8 cellular contexts compared by ENCODE assay signal in genomic region chr4:123397276-123398150, GRCh38. TPM values are rescaled to one million over a fixed set of nuclear protein-coding genes. Genes with fewer than 3 reads are reported as not detected.
DNase-seq lines count a peak whose midpoint lies in the region; ATAC-seq and TF ChIP-seq lines count a peak whose summit lies in the region.

No MANE protein-coding gene starts in this region.

- intact Hi-C loops in uterus (cut with DNase I; ENCODE audit: low total_unique reads) = no loop called here

- no peaks in the 10 kb centered on the region for H3K27me3 ChIP-seq in gastroesophageal sphincter
- no peaks in the 10 kb centered on the region for H3K27me3 ChIP-seq in uterus

- peak; percentile 12 to 34 for DNase-seq in activated CD4-positive, alpha-beta T cell treated with anti-CD3 and anti-CD28 coated beads for 24 hours (ENCODE audit: low read depth in 2 of 2)
- DNase-seq in activated CD4-positive, alpha-beta T cell treated with anti-CD3 and anti-CD28 coated beads for 1 hour = no peak
- DNase-seq in NCI-H748 treated with DMSO at 0.1 percent for 48 hours (lab: John Stamatoyannopoulos, UW) (peak; percentile 38), activated gamma-delta T cell (lab: John Stamatoyannopoulos, UW) (peak; percentile 17), nucleus accumbens (lab: John Stamatoyannopoulos, UW) (peak in 45 of 56 donors; percentile 3 to 69 (median 29)), uterus (peak; percentile 37 to 42)

- ATAC-seq in HG03135 (IDR thresholded peaks at IDR 0.05; ENCODE audit: unreplicated experiment) = peak; percentile 7
- peak; percentile 12 for ATAC-seq in gastroesophageal sphincter

- TF ChIP-seq POLR2A in gastroesophageal sphincter (IDR thresholded peaks at IDR 0.05) (no peak), uterus (IDR thresholded peaks at IDR 0.05) (no peak)

- H3K36me3 ChIP-seq in gastroesophageal sphincter = peaks cover 0 to 10% of the 10 kb centered on the region in 2 donors
- H3K36me3 ChIP-seq in uterus = no peaks in the 10 kb centered on the region

- 0% methylated on average over 3 to 17 of the region's 85 CpGs for WGBS in gastroesophageal sphincter (ENCODE audit: low coverage in 1 of 2), 2 donors

- TF ChIP-seq CTCF in gastroesophageal sphincter (IDR thresholded peaks at IDR 0.05) (no peak), uterus (IDR thresholded peaks at IDR 0.05) (no peak)

- H3K4me3 ChIP-seq in gastroesophageal sphincter (peak overlapping the region; percentile 57 to 82), uterus (peak overlapping the region; percentile 56 to 64)

- H3K4me1 ChIP-seq in gastroesophageal sphincter (peaks cover 0 to 31% (median 0%) of the 10 kb centered on the region in 3 donors), uterus (no peaks in the 10 kb centered on the region)

- TF ChIP-seq EP300 in gastroesophageal sphincter (IDR thresholded peaks at IDR 0.05) = no peak

- H3K9me3 ChIP-seq in gastroesophageal sphincter (no peaks in the 10 kb centered on the region), uterus (no peaks in the 10 kb centered on the region)

- H3K27ac ChIP-seq in gastroesophageal sphincter (peak overlapping the region; percentile 51 to 97 (median 94)), uterus (peak overlapping the region; percentile 85 to 91)

RNA-seq across cellular contexts. Expression of gene SPRY1, which starts 0.9 kb away (rescaled TPM):
- total RNA-seq in gastroesophageal sphincter (100 to 1,000 TPM in 2 of 4 donors, 10 to 100 TPM in 2; 79.3 to 118 (median 98.4) TPM), uterus (100 to 1,000 TPM in 3 of 4 donors, 10 to 100 TPM in 1; 34.8 to 198 (median 170) TPM)
